ENCODE assay signal across 1 cellular context in genomic region chr2:69774984-69775982, GRCh38.
TF ChIP-seq lines count a peak whose summit lies in the region.

No MANE protein-coding gene starts in this region.

TF ChIP-seq in GM23338, 12 proteins besides CTCF, POLR2A, EP300 and RAD21 (continued from another document):
- TF ChIP-seq ZNF462 (CRISPR knock-in tag; IDR thresholded peaks at IDR 0.05), result no peak
TF ChIP-seq in GM23338: peak in this region for 0.
